In genomic region chr18:9335255-9336045, GRCh38 we compare ENCODE assay signal across 8 cellular contexts. TPM values are rescaled to one million over a fixed set of nuclear protein-coding genes. Genes with fewer than 3 reads are reported as not detected.
DNase-seq lines count a peak whose midpoint lies in the region; ATAC-seq, FAIRE-seq and TF ChIP-seq lines count a peak whose summit lies in the region.

No MANE protein-coding gene starts in this region.

- no peak for ATAC-seq in GM21423 (IDR thresholded peaks at IDR 0.05; ENCODE audit: unreplicated experiment)
- no peak for ATAC-seq in GM19023 (IDR thresholded peaks at IDR 0.05; ENCODE audit: unreplicated experiment)

- peak overlapping the region; percentile 81 for H3K4me3 Mint-ChIP-seq in activated CD4-positive, alpha-beta T cell treated with anti-CD3 and anti-CD28 coated beads, Interleukin-2, amount 10 ng/mL, durations not matched to agents 7 days and 5 days

- H3K4me1 Mint-ChIP-seq in activated CD4-positive, alpha-beta T cell treated with anti-CD3 and anti-CD28 coated beads, Interleukin-2, amount 10 ng/mL, durations not matched to agents 7 days and 5 days: peaks cover 34% of the 10 kb centered on the region

- no peaks in the 10 kb centered on the region for H3K9me3 Mint-ChIP-seq in activated CD4-positive, alpha-beta T cell treated with anti-CD3 and anti-CD28 coated beads, Interleukin-2, amount 10 ng/mL, durations not matched to agents 7 days and 5 days

- POLR2A ChIA-PET in activated CD4-positive, alpha-beta T cell treated with anti-CD3 and anti-CD28 coated beads, Interleukin-2, amount 10 ng/mL, durations not matched to agents 7 days and 5 days (lab: Charles Lee): no interaction called here

- H3F3A ChIP-seq in smooth muscle cell (ENCODE audit: low read depth): no peaks in the 10 kb centered on the region

- H2AFZ ChIP-seq in hepatocyte: peak overlapping the region; percentile 90
- peak overlapping the region; percentile 88 for H2AFZ ChIP-seq in smooth muscle cell (ENCODE audit: low read depth)

- H4K20me1 ChIP-seq in hepatocyte (ENCODE audit: insufficient read depth, poor library complexity, severe bottlenecking) (peaks cover 4% of the 10 kb centered on the region), smooth muscle cell (ENCODE audit: low read depth) (peaks cover 25% of the 10 kb centered on the region)

- H3K4me2 ChIP-seq in hepatocyte (peak overlapping the region; percentile 88), smooth muscle cell (peak overlapping the region; percentile 86)

- H3K4me3 ChIP-seq in AG09309 (ENCODE audit: control insufficient read depth, low read depth, low read length): peak overlapping the region; percentile 64
- H3K4me3 ChIP-seq in hepatocyte: peak overlapping the region; percentile 89
- H3K4me3 ChIP-seq in smooth muscle cell: peak overlapping the region; percentile 94

- H3K36me3 ChIP-seq in hepatocyte (replicated peaks; ENCODE audit: insufficient read depth, low read depth) (no peaks in the 10 kb centered on the region), smooth muscle cell (ENCODE audit: low read depth) (peaks cover 8% of the 10 kb centered on the region)

- DNase-seq in AG09309 (ENCODE audit: low read depth) (no peak), GM19239 (ENCODE audit: insufficient read length, low spot score) (no peak), hepatocyte (ENCODE audit: low spot score) (no peak), smooth muscle cell (lab: John Stamatoyannopoulos, UW; ENCODE audit: unreplicated experiment) (no peak)
- no peak for DNase-seq in activated CD4-positive, alpha-beta T cell treated with anti-CD3 and anti-CD28 coated beads, Interleukin-2, amount 10 ng/mL, durations not matched to agents 7 days and 5 days
- no peak for DNase-seq in activated CD8-positive, alpha-beta memory T cell treated with anti-CD3 and anti-CD28 coated beads for 24 hours

- H3K79me2 ChIP-seq in hepatocyte: peaks cover 37% of the 10 kb centered on the region
- H3K79me2 ChIP-seq in smooth muscle cell (ENCODE audit: low read depth): peaks cover 53% of the 10 kb centered on the region

- H3K27ac Mint-ChIP-seq in activated CD4-positive, alpha-beta T cell treated with anti-CD3 and anti-CD28 coated beads, Interleukin-2, amount 10 ng/mL, durations not matched to agents 7 days and 5 days: peak overlapping the region; percentile 62

- H3K27me3 Mint-ChIP-seq in activated CD4-positive, alpha-beta T cell treated with anti-CD3 and anti-CD28 coated beads, Interleukin-2, amount 10 ng/mL, durations not matched to agents 7 days and 5 days: peaks cover 18% of the 10 kb centered on the region

- H3K27ac ChIP-seq in hepatocyte (peak overlapping the region; percentile 94), smooth muscle cell (ENCODE audit: low read depth) (no peak overlapping the region)

- H3K4me1 ChIP-seq in hepatocyte (ENCODE audit: insufficient read depth) (no peaks in the 10 kb centered on the region), smooth muscle cell (ENCODE audit: low read depth) (peaks cover 5% of the 10 kb centered on the region)

- H3K27me3 ChIP-seq in hepatocyte (no peaks in the 10 kb centered on the region), smooth muscle cell (ENCODE audit: low read depth) (no peaks in the 10 kb centered on the region)

- H3K36me3 Mint-ChIP-seq in activated CD4-positive, alpha-beta T cell treated with anti-CD3 and anti-CD28 coated beads, Interleukin-2, amount 10 ng/mL, durations not matched to agents 7 days and 5 days (ENCODE audit: low read depth): peaks cover 6% of the 10 kb centered on the region

- H3K9ac ChIP-seq in smooth muscle cell (ENCODE audit: low read depth): peak overlapping the region; percentile 88

- 17% methylated on average over 21 of the region's 21 CpGs for WGBS in hepatocyte (ENCODE audit: low lambda C conversion rate, missing lambda C conversion rate)
- WGBS in smooth muscle cell (ENCODE audit: low lambda C conversion rate): 15% methylated on average over 21 of the region's 21 CpGs

- TF ChIP-seq CTCF in AG09309 (IDR thresholded peaks at IDR 0.05; ENCODE audit: control insufficient read depth, insufficient read depth, low read depth, low read length, missing control alignments) (no peak), hepatocyte (IDR thresholded peaks at IDR 0.05; ENCODE audit: poor library complexity) (no peak), smooth muscle cell (IDR thresholded peaks at IDR 0.05; ENCODE audit: borderline replicate concordance, insufficient read depth, poor library complexity, severe bottlenecking) (no peak)

- CTCF ChIA-PET in activated CD4-positive, alpha-beta T cell treated with anti-CD3 and anti-CD28 coated beads, Interleukin-2, amount 10 ng/mL, durations not matched to agents 7 days and 5 days (lab: Charles Lee): interaction anchor here (1.3 kb wide), 1 partner anchor 27 kb away, joined by 3 read pairs; no protein-coding TSS in a partner anchor

- H3K9me3 ChIP-seq in hepatocyte (ENCODE audit: low read depth) (no peaks in the 10 kb centered on the region), smooth muscle cell (replicated peaks; ENCODE audit: low read depth) (no peaks in the 10 kb centered on the region)

- FAIRE-seq in GM19239 (lab: Jason Lieb, UNC): peak; percentile 72

- no peaks in the 10 kb centered on the region for H3K9me2 ChIP-seq in hepatocyte (replicated peaks; ENCODE audit: insufficient read depth)

RNA-seq across cellular contexts. Expression of gene TWSG1, which starts 0.9 kb away (rescaled TPM):
- 1 to 10 TPM; 6.1 to 6.5 TPM for total RNA-seq in activated CD4-positive, alpha-beta T cell treated with anti-CD3 and anti-CD28 coated beads, Interleukin-2, amount 10 ng/mL, durations not matched to agents 7 days and 5 days
- total RNA-seq in hepatocyte (60.5 and 61.4 TPM in 2 replicates), smooth muscle cell (104 and 148 TPM in 2 replicates)
- polyA plus RNA-seq in hepatocyte (35.7 and 36.7 TPM in 2 replicates), smooth muscle cell (49.9 and 71.4 TPM in 2 replicates)
